ENCODE assay signal across 1 cellular context in genomic region chr17:75830168-75831031, GRCh38.
A peak's percentile ranks its signal among the peaks of the same experiment; 100 is the strongest.
TF ChIP-seq lines count a peak whose summit lies in the region.

No MANE protein-coding gene starts in this region.

TF ChIP-seq in K562, 482 proteins besides CTCF, POLR2A, EP300 and RAD21:
- TF ChIP-seq TEAD4 (IDR thresholded peaks at IDR 0.05; ENCODE audit: low read length) (no peak), TEAD4 (CRISPR knock-in tag; IDR thresholded peaks at IDR 0.05; ENCODE audit: borderline replicate concordance) (no peak), ZC3H4 (CRISPR knock-in tag; IDR thresholded peaks at IDR 0.05; ENCODE audit: borderline replicate concordance) (no peak), ZBTB7A (IDR thresholded peaks at IDR 0.05; ENCODE audit: borderline replicate concordance, control insufficient read depth, low read depth, low read length) (peak; percentile 79; the same call in 1 of the 2 replicates), GABPB1 (CRISPR knock-in tag; IDR thresholded peaks at IDR 0.05) (0 out of 2 replicates have a peak, but pooled peaks have one; percentile 19), HMGXB4 (CRISPR knock-in tag; IDR thresholded peaks at IDR 0.05) (no peak), ZBTB33 (CRISPR knock-in tag; IDR thresholded peaks at IDR 0.05) (peak; percentile 64), ZNF431 (CRISPR knock-in tag; IDR thresholded peaks at IDR 0.05) (0 out of 2 replicates have a peak, but pooled peaks have one; percentile 26), ZNF764 (CRISPR knock-in tag; IDR thresholded peaks at IDR 0.05; ENCODE audit: low read depth) (0 out of 2 replicates have a peak, but pooled peaks have one; percentile 37), MXI1 (IDR thresholded peaks at IDR 0.05; ENCODE audit: low read depth, low read length) (no peak), POLR2G (IDR thresholded peaks at IDR 0.05; ENCODE audit: low read depth, low read length) (peak; percentile 63), SMC3 (conservative IDR thresholded peaks at IDR 0.05; ENCODE audit: insufficient read depth, low read depth, low read length) (0 out of 2 replicates have a peak, but pooled peaks have one; percentile 4), RBFOX2 (IDR thresholded peaks at IDR 0.05; ENCODE audit: low read depth, low read length) (peak; percentile 60), TFAP4 (CRISPR knock-in tag; IDR thresholded peaks at IDR 0.05; ENCODE audit: borderline replicate concordance) (peak; percentile 5; the same call in 1 of the 2 replicates)
